Comparison of ENCODE assay signal across 32 cellular contexts in the genomic region with DNA sequence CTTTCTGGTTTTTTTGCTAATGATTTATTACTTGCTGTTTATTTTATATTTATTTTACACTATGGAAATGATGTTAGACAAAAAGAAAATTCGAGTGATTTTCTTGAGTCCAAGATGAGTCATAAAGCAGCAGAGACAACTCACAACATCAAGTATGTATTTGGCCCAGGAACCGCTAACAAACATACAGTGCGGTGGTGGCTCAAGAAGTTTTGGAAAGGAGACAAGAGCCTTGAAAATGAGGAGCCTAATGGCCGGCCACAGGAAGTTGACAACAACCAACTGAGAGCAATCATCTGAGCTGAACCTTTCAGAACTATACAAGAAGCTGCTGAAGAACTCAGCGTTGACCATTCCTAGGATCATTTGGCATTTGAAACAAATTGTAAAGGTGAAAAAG.
"Had no signal": no experiment of that assay in that cellular context is flagged by ENCODE, and none has a peak within 500 bp of the region (broad histone marks: within the 10 kb centered on the region; RNA-seq: fewer than 3 reads in every experiment).

No MANE protein-coding gene starts in this region.

- H3K36me3 Mint-ChIP-seq: activated naive CD4-positive, alpha-beta T cell treated with anti-CD3 and anti-CD28 coated beads, Interleukin-2, amount 50 U/mL, for 72 hours; brain had no signal

- H3K27ac ChIP-seq: ascending aorta, Peyer's patch, SJSA1 had no signal

- H3K9me3 ChIP-seq: Peyer's patch, SJSA1 had no signal

- DNase-seq: activated CD4-positive, alpha-beta T cell treated with anti-CD3 and anti-CD28 coated beads for 4 hours; activated CD4-positive, alpha-beta T cell treated with anti-CD3 and anti-CD28 coated beads, Interleukin-2, amount 50 U/mL, for 4 hours; activated CD8-positive, alpha-beta memory T cell treated with anti-CD3 and anti-CD28 coated beads, Interleukin-2, amount 50 U/mL, for 48 hours; activated CD8-positive, alpha-beta T cell treated with anti-CD3 and anti-CD28 coated beads, Interleukin-2, amount 10 ng/mL, durations not matched to agents 7 days and 5 days; activated effector memory CD4-positive, alpha-beta T cell treated with anti-CD3 and anti-CD28 coated beads, Interleukin-2, amount 50 U/mL, for 16 hours; activated naive CD4-positive, alpha-beta T cell treated with Interleukin-2 at 50 U/mL for 16 hours; activated naive CD8-positive, alpha-beta T cell treated with anti-CD3 and anti-CD28 coated beads, Interleukin-2, amount 50 U/mL, for 24 hours; activated T-cell treated with anti-CD3 and anti-CD28 coated beads, Interleukin-2, amount 50 U/mL, for 1 hour; amniotic stem cell; Karpas-422; MV-4-11; NCI-H1092 treated with DMSO at 0.1 percent for 48 hours; NCI-H1417 treated with DMSO at 0.1 percent for 48 hours; NCI-H1694; NCI-H2029; NCI-H2107; NCI-H2171 treated with DMSO at 0.1 percent for 48 hours; NCI-H226; NCI-H526; NCI-H82; NK-92 treated with Interleukin-12 subunit alpha and Interleukin-12 subunit beta, amount 100 ng/mL, for 24 hours; Peyer's patch; SHP77; SW 1271 had no signal

- H3K4me1 Mint-ChIP-seq: activated naive CD8-positive, alpha-beta T cell treated with anti-CD3 and anti-CD28 coated beads, Interleukin-2, amount 50 U/mL, for 24 hours; brain had no signal

- ATAC-seq: activated CD4-positive, CD25-positive, alpha-beta regulatory T cell treated with anti-CD3 and anti-CD28 coated beads, Interleukin-2, amount 50 U/mL, for 24 hours; activated CD8-positive, alpha-beta T cell treated with anti-CD3 and anti-CD28 coated beads, Interleukin-2, amount 10 ng/mL, durations not matched to agents 7 days and 5 days; activated naive CD4-positive, alpha-beta T cell treated with anti-CD3 and anti-CD28 coated beads, Interleukin-2, amount 50 U/mL, for 72 hours; activated naive CD8-positive, alpha-beta T cell treated with anti-CD3 and anti-CD28 coated beads, Interleukin-2, amount 50 U/mL, for 24 hours; SK-N-SH treated with all-trans-retinoic acid at 6 μM for 48 hours had no signal

- H3K27me3 Mint-ChIP-seq: activated naive CD8-positive, alpha-beta T cell treated with anti-CD3 and anti-CD28 coated beads, Interleukin-2, amount 50 U/mL, for 24 hours; brain had no signal

- H3K36me3 ChIP-seq: ascending aorta, Peyer's patch, SJSA1 had no signal

- H3K4me1 ChIP-seq: Peyer's patch, SJSA1 had no signal

- H3K4me3 ChIP-seq: ascending aorta, Peyer's patch, SJSA1 had no signal

- H3K27ac Mint-ChIP-seq: activated CD8-positive, alpha-beta T cell treated with anti-CD3 and anti-CD28 coated beads, Interleukin-2, amount 10 ng/mL, durations not matched to agents 7 days and 5 days; activated naive CD4-positive, alpha-beta T cell treated with anti-CD3 and anti-CD28 coated beads, Interleukin-2, amount 50 U/mL, for 72 hours; activated naive CD8-positive, alpha-beta T cell treated with anti-CD3 and anti-CD28 coated beads, Interleukin-2, amount 50 U/mL, for 24 hours; activated T-helper 1 cell treated with anti-CD3 and anti-CD28 coated beads, Interleukin-12 subunit alpha, Interleukin-12 subunit beta, Interleukin-2, Interleukin-4 antibody, amounts not matched to agents 30 ng/mL and 10 ng/mL and 1 ng/mL, durations not matched to agents 14 hours and 24 hours and 36 hours; brain; T-helper 2 cell treated with Interferon-gamma antibody and Interleukin-4, amounts not matched to agents 5 μg/mL and 100 μg/mL, for 36 hours had no signal

- H3K9me3 Mint-ChIP-seq: activated T-helper 1 cell treated with anti-CD3 and anti-CD28 coated beads, Interleukin-12 subunit alpha, Interleukin-12 subunit beta, Interleukin-2, Interleukin-4 antibody, amounts not matched to agents 30 ng/mL and 10 ng/mL and 1 ng/mL, durations not matched to agents 14 hours and 24 hours and 36 hours had no signal

- H3K27me3 ChIP-seq: ascending aorta, Peyer's patch, SJSA1 had no signal

- H3K4me3 Mint-ChIP-seq: activated CD8-positive, alpha-beta T cell treated with anti-CD3 and anti-CD28 coated beads, Interleukin-2, amount 10 ng/mL, durations not matched to agents 7 days and 5 days; activated naive CD8-positive, alpha-beta T cell treated with anti-CD3 and anti-CD28 coated beads, Interleukin-2, amount 50 U/mL, for 24 hours; activated T-helper 1 cell treated with anti-CD3 and anti-CD28 coated beads, Interleukin-12 subunit alpha, Interleukin-12 subunit beta, Interleukin-2, Interleukin-4 antibody, amounts not matched to agents 30 ng/mL and 10 ng/mL and 1 ng/mL, durations not matched to agents 14 hours and 24 hours and 36 hours; brain; T-helper 2 cell treated with Interferon-gamma antibody and Interleukin-4, amounts not matched to agents 5 μg/mL and 100 μg/mL, for 36 hours had no signal
